ENCODE assay signal across 18 cellular contexts in the genomic region with DNA sequence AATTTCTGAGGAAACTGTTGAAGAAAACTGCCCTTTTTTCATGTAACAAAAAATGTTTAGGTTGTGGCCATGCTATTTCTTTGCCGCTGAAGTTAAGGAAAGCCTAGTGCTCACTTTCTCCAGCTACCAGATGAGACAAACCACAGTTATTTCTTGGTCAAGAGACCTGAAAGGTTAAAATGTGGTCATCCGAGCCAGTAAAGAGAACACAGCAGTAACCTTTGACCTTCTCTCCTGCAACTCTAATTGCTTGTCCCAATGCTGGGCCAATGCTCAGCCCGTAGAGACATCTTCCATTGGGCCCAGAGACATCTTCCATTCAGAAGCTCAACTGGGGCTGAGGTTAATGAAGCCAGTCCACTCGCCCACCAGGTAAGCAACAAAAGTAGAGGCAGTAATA.
DNase-seq lines count a peak whose midpoint lies in the region; ATAC-seq, FAIRE-seq and TF ChIP-seq lines count a peak whose summit lies in the region.
"Had no signal": no experiment of that assay in that cellular context is flagged by ENCODE, and none has a peak within 500 bp of the region (broad histone marks: within the 10 kb centered on the region; RNA-seq: fewer than 3 reads in every experiment).

No MANE protein-coding gene starts in this region.

- H3K14ac ChIP-seq in H1 (ENCODE audit: insufficient read length), result no peak overlapping the region

- TF ChIP-seq POLR2A in H1 (IDR thresholded peaks at IDR 0.05; ENCODE audit: control extremely low read depth in 1 of 2, low read depth in 2 of 2, low read length in 2 of 2) (no peak), right lobe of liver (IDR thresholded peaks at IDR 0.05) (no peak)

- H3K56ac ChIP-seq in H1 (replicated peaks; ENCODE audit: insufficient read length, low read depth, low read length), result no peak overlapping the region

- H3K79me2 ChIP-seq in H1 (ENCODE audit: control insufficient read depth in 1 of 2, insufficient read depth in 2 of 2, low read length in 2 of 2), result no peaks in the 10 kb centered on the region

- H3K36me3 ChIP-seq in H1 (ENCODE audit: control insufficient read depth in 2 of 4, insufficient read depth in 4 of 4, low read length in 3 of 4) (no peaks in the 10 kb centered on the region), right lobe of liver (no peaks in the 10 kb centered on the region)
- H3K36me3 ChIP-seq: BE2C, MG63, SJCRH30 had no signal

- H2AFZ ChIP-seq in H1 (ENCODE audit: low read length), result 0 out of 2 replicates have a peak overlapping the region, but pooled peaks have one; percentile 26

- H3K9me3 ChIP-seq in H1 (ENCODE audit: insufficient read depth in 2 of 2, low read depth in 1 of 2, low read length in 1 of 2), result no peaks in the 10 kb centered on the region
- no peaks in the 10 kb centered on the region for H3K9me3 ChIP-seq in right lobe of liver
- H3K9me3 ChIP-seq in CD4-positive, alpha-beta T cell (ENCODE audit: control insufficient read depth, low read length), result no peaks in the 10 kb centered on the region
- H3K9me3 ChIP-seq: BE2C, MG63, SJCRH30 had no signal

- H2BK5ac ChIP-seq in H1 (ENCODE audit: low read depth, low read length), result no peak overlapping the region

- TF ChIP-seq RAD21 in H1 (IDR thresholded peaks at IDR 0.05 in 1 of 2, conservative IDR thresholded peaks at IDR 0.05 in 1 of 2; ENCODE audit: low read depth in 2 of 2, low read length in 2 of 2), result no peak

- H3K27ac ChIP-seq in H1 (ENCODE audit: low read depth, low read length) (no peak overlapping the region), right lobe of liver (peak overlapping the region in 1 of 3 donors; percentile 2)
- H3K27ac ChIP-seq in CD4-positive, alpha-beta T cell (ENCODE audit: low read depth, low read length), result no peak overlapping the region
- H3K27ac ChIP-seq: SJCRH30 had no signal

- no peak overlapping the region for H3K4me3 ChIP-seq in H1 (ENCODE audit: extremely low read depth in 1 of 4, insufficient read depth in 2 of 4, low read depth in 3 of 4, low read length in 4 of 4)
- no peak overlapping the region for H3K4me3 ChIP-seq in right lobe of liver
- H3K4me3 ChIP-seq: MG63, SJCRH30 had no signal

- H2BK12ac ChIP-seq in H1 (ENCODE audit: low read depth, low read length), result no peak overlapping the region

- no peak overlapping the region for H2BK120ac ChIP-seq in H1 (replicated peaks; ENCODE audit: low read depth, low read length)

- H3K23ac ChIP-seq in H1 (ENCODE audit: insufficient read length), result no peak overlapping the region

- CTCF ChIA-PET in H1 (lab: Charles Lee; ENCODE audit: partially characterized antibody) (interaction anchor here (0.8 to 0.9 kb wide), 2 partner anchors 12 to 128 kb away, joined by 4 read pairs; no protein-coding TSS in a partner anchor), MCF 10A (lab: Yijun Ruan, JAX) (interaction anchor here (0.6 to 1.5 kb wide), 5 partner anchors 12 to 478 kb away, joined by 3 to 6 read pairs (median 3); no protein-coding TSS in a partner anchor)
- CTCF ChIA-PET in CD4-positive, alpha-beta T cell (lab: Charles Lee), result no interaction called here

- FAIRE-seq in H1 (lab: Jason Lieb, UNC), result no peak
- FAIRE-seq: RCC 7860 had no signal

- H3K4me1 ChIP-seq in H1 (replicated peaks in 1 of 4; ENCODE audit: control insufficient read depth in 3 of 4, insufficient read depth in 4 of 4, low read length in 3 of 4) (peaks cover 0 to 14% (median 6%) of the 10 kb centered on the region in 4 experiments; a peak in 4 of 7 replicates), right lobe of liver (peaks cover 0 to 12% (median 6%) of the 10 kb centered on the region in 4 donors)
- H3K4me1 ChIP-seq: BE2C, SJCRH30 had no signal

- H3K18ac ChIP-seq in H1 (ENCODE audit: extremely low read depth, low read length), result no peak overlapping the region

- H2BK20ac ChIP-seq in H1 (ENCODE audit: low read length), result no peak overlapping the region

- H3K4me1 Mint-ChIP-seq in CD4-positive, alpha-beta T cell (ENCODE audit: low read depth), result no peaks in the 10 kb centered on the region
- no peaks in the 10 kb centered on the region for H3K4me1 Mint-ChIP-seq in MCF 10A (ENCODE audit: insufficient read depth, unreplicated experiment)
- H3K4me1 Mint-ChIP-seq: IgD-negative memory B cell had no signal

- H3K23me2 ChIP-seq in H1 (ENCODE audit: low read depth, low read length), result no peaks in the 10 kb centered on the region

- intact Hi-C loops in right lobe of liver (cut with DNase I), result no loop called here
- intact Hi-C loops in CD4-positive, alpha-beta T cell (cut with DNase I, micrococcal nuclease), result no loop called here
- intact Hi-C loops in MCF 10A (cut with micrococcal nuclease), result no loop called here

- TF ChIP-seq EP300 in H1 (IDR thresholded peaks at IDR 0.05; ENCODE audit: borderline replicate concordance in 1 of 2, low read depth in 2 of 2, low read length in 2 of 2), result no peak

- H3K9ac ChIP-seq in H1 (replicated peaks in 1 of 4; ENCODE audit: extremely low read depth in 1 of 4, low read depth in 3 of 4, low read length in 3 of 4), result no peak overlapping the region

- no peak overlapping the region for H2BK15ac ChIP-seq in H1 (ENCODE audit: low read length)

- no TSS peak for BruUV-seq in MCF 10A (replicated peaks; lab: Mats Ljungman, UMichigan)

- H3K4me3 Mint-ChIP-seq in CD4-positive, alpha-beta T cell, result no peak overlapping the region
- no peak overlapping the region for H3K4me3 Mint-ChIP-seq in MCF 10A (ENCODE audit: unreplicated experiment)
- H3K4me3 Mint-ChIP-seq: IgD-negative memory B cell had no signal

- H3K27me3 ChIP-seq in H1 (replicated peaks in 1 of 4; ENCODE audit: control insufficient read depth in 3 of 4, extremely low read depth in 1 of 4, insufficient read depth in 3 of 4, low read length in 3 of 4) (no peaks in the 10 kb centered on the region), right lobe of liver (no peaks in the 10 kb centered on the region)
- no peaks in the 10 kb centered on the region for H3K27me3 ChIP-seq in CD4-positive, alpha-beta T cell (ENCODE audit: control insufficient read depth, insufficient read depth, low read length)
- H3K27me3 ChIP-seq: MG63 had no signal

- H2AK5ac ChIP-seq in H1 (ENCODE audit: low read depth, low read length), result no peak overlapping the region

- H3K79me1 ChIP-seq in H1 (ENCODE audit: low read depth, low read length), result no peaks in the 10 kb centered on the region

- no peak overlapping the region for H4K8ac ChIP-seq in H1 (ENCODE audit: extremely low read depth, insufficient read depth, low read length)

- H3K4me2 ChIP-seq in H1 (ENCODE audit: insufficient read depth in 1 of 2, low read depth in 2 of 2, low read length in 2 of 2), result no peak overlapping the region

- H3K27ac Mint-ChIP-seq in CD4-positive, alpha-beta T cell, result no peak overlapping the region
- no peak overlapping the region for H3K27ac Mint-ChIP-seq in MCF 10A (ENCODE audit: low read depth, unreplicated experiment)
- H3K27ac Mint-ChIP-seq: IgD-negative memory B cell had no signal

- DNase-seq in M059J (ENCODE audit: low read depth) (peak; percentile 13), H1 (ENCODE audit: low read depth in 1 of 2, low spot score in 2 of 2) (no peak), right lobe of liver (no peak), NCI-H1694 (lab: John Stamatoyannopoulos, UW) (no peak), GM20000 (ENCODE audit: low spot score) (no peak), MCF 10A (ENCODE audit: unreplicated experiment) (no peak)
- no peak for DNase-seq in CD4-positive, alpha-beta T cell
- DNase-seq: BE2C, EL, MG63, NCI-H1417, NCI-H187, NCI-H446, NCI-H526, OCI-M1, SJCRH30 had no signal

- POLR2A ChIA-PET in H1 (lab: Charles Lee; ENCODE audit: partially characterized antibody) (no interaction called here), MCF 10A (lab: Yijun Ruan, JAX) (no interaction called here)
- POLR2A ChIA-PET in CD4-positive, alpha-beta T cell (lab: Charles Lee), result no interaction called here

- no peaks in the 10 kb centered on the region for H4K20me1 ChIP-seq in H1 (replicated peaks in 1 of 2; ENCODE audit: control insufficient read depth in 1 of 2, insufficient read depth in 2 of 2, low read length in 2 of 2)

- H3K36me3 Mint-ChIP-seq in CD4-positive, alpha-beta T cell (ENCODE audit: low read depth), result no peaks in the 10 kb centered on the region
- no peaks in the 10 kb centered on the region for H3K36me3 Mint-ChIP-seq in MCF 10A (ENCODE audit: insufficient read depth, unreplicated experiment)
- H3K36me3 Mint-ChIP-seq: IgD-negative memory B cell had no signal

- ATAC-seq in right lobe of liver, result peak; percentile 59 to 84 (median 65)
- ATAC-seq in CD4-positive, alpha-beta T cell (ENCODE audit: poor library complexity), result no peak

- TF ChIP-seq CTCF in H1 (IDR thresholded peaks at IDR 0.05; ENCODE audit: control extremely low read depth in 1 of 3, insufficient read depth in 1 of 3, low read depth in 1 of 3, low read length in 3 of 3) (no peak), right lobe of liver (IDR thresholded peaks at IDR 0.05) (no peak), GM20000 (IDR thresholded peaks at IDR 0.05; ENCODE audit: extremely low read depth, missing control alignments) (no peak), MCF 10A (IDR thresholded peaks at IDR 0.05; ENCODE audit: unreplicated experiment) (no peak)
- no peak for TF ChIP-seq CTCF in CD4-positive, alpha-beta T cell (IDR thresholded peaks at IDR 0.05)

- H3K9me3 Mint-ChIP-seq in CD4-positive, alpha-beta T cell, result no peaks in the 10 kb centered on the region
- H3K9me3 Mint-ChIP-seq in MCF 10A (ENCODE audit: unreplicated experiment), result no peaks in the 10 kb centered on the region

- H3K27me3 Mint-ChIP-seq in CD4-positive, alpha-beta T cell, result peaks cover 11% of the 10 kb centered on the region
- no peaks in the 10 kb centered on the region for H3K27me3 Mint-ChIP-seq in MCF 10A (ENCODE audit: insufficient read depth, unreplicated experiment)

- H4K91ac ChIP-seq in H1 (replicated peaks; ENCODE audit: insufficient read length, low read length), result no peak overlapping the region

- H3K4ac ChIP-seq in H1 (replicated peaks; ENCODE audit: insufficient read length, low read depth, low read length), result no peak overlapping the region

- 93% methylated on average over 4 of the region's 4 CpGs; no CpG with 5 or more reads in 1 of the 2 experiments for WGBS in H1 (ENCODE audit: extremely low coverage in 1 of 2, insufficient coverage in 1 of 2, insufficient read length in 1 of 2, insufficient replicate concordance in 2 of 2, low coverage in 1 of 2, low lambda C conversion rate in 2 of 2, missing lambda C conversion rate in 1 of 2), 2 experiments
- WGBS in right lobe of liver (ENCODE audit: insufficient coverage, low coverage, low lambda C conversion rate, missing lambda C conversion rate), result 56% methylated on average over 4 of the region's 4 CpGs

- H4K5ac ChIP-seq in H1 (ENCODE audit: insufficient read length, low read depth, low read length), result no peak overlapping the region

TF ChIP-seq in H1, 55 proteins besides CTCF, POLR2A, EP300 and RAD21 (continues in another document):
- TF ChIP-seq CTBP2 (IDR thresholded peaks at IDR 0.05; ENCODE audit: borderline replicate concordance, insufficient read depth, insufficient read length, low read length), result no peak
- no peak for TF ChIP-seq POU5F1 (IDR thresholded peaks at IDR 0.05; ENCODE audit: low read depth, low read length)
- TF ChIP-seq HDAC6 (IDR thresholded peaks at IDR 0.05; ENCODE audit: low read depth, low read length), result no peak
- TF ChIP-seq NANOG (IDR thresholded peaks at IDR 0.05; ENCODE audit: insufficient read depth, low read depth, low read length, poor library complexity, severe bottlenecking), result no peak
- no peak for TF ChIP-seq EZH2 (IDR thresholded peaks at IDR 0.05; ENCODE audit: low read depth, low read length, severe bottlenecking)
- TF ChIP-seq JUND (IDR thresholded peaks at IDR 0.05; ENCODE audit: low read length), result no peak
